14 cellular contexts compared by ENCODE assay signal in genomic region chr6:89799756-89800155, GRCh38.
"Had no signal": no experiment of that assay in that cellular context is flagged by ENCODE, and none has a peak within 500 bp of the region (broad histone marks: within the 10 kb centered on the region; RNA-seq: fewer than 3 reads in every experiment).

No MANE protein-coding gene starts in this region.

- H3K27me3 ChIP-seq: body of pancreas, foreskin keratinocyte, hepatocyte, tibial nerve had no signal

- H3K4me1 ChIP-seq: body of pancreas, foreskin keratinocyte, tibial nerve had no signal

- H3K9me3 ChIP-seq: body of pancreas, tibial nerve had no signal

- H3K9me3 Mint-ChIP-seq: activated CD4-positive, alpha-beta memory T cell treated with anti-CD3 and anti-CD28 coated beads, Interleukin-2, amount 10 ng/mL, durations not matched to agents 7 days and 5 days; activated naive CD8-positive, alpha-beta T cell treated with anti-CD3 and anti-CD28 coated beads, Interleukin-2, amount 10 ng/mL, durations not matched to agents 7 days and 5 days; immature natural killer cell; T-helper 2 cell treated with Interferon-gamma antibody and Interleukin-4, amounts not matched to agents 5 μg/mL and 100 μg/mL, for 36 hours had no signal

- ATAC-seq: activated CD4-positive, alpha-beta T cell treated with anti-CD3 and anti-CD28 coated beads for 36 hours; body of pancreas; foreskin keratinocyte; left ventricle myocardium superior had no signal

- H3K27me3 Mint-ChIP-seq: activated CD4-positive, alpha-beta memory T cell treated with anti-CD3 and anti-CD28 coated beads, Interleukin-2, amount 10 ng/mL, durations not matched to agents 7 days and 5 days; activated CD4-positive, alpha-beta T cell treated with anti-CD3 and anti-CD28 coated beads for 36 hours; activated naive CD8-positive, alpha-beta T cell treated with anti-CD3 and anti-CD28 coated beads, Interleukin-2, amount 10 ng/mL, durations not matched to agents 7 days and 5 days had no signal

- H3K27ac Mint-ChIP-seq: activated CD4-positive, alpha-beta memory T cell treated with anti-CD3 and anti-CD28 coated beads, Interleukin-2, amount 10 ng/mL, durations not matched to agents 7 days and 5 days; T-helper 2 cell treated with Interferon-gamma antibody and Interleukin-4, amounts not matched to agents 5 μg/mL and 100 μg/mL, for 36 hours had no signal

- H3K27ac ChIP-seq: body of pancreas, foreskin keratinocyte, hepatocyte, tibial nerve had no signal

- H3K4me3 ChIP-seq: body of pancreas, hepatocyte, tibial nerve had no signal

- DNase-seq: activated CD4-positive, alpha-beta memory T cell treated with anti-CD3 and anti-CD28 coated beads, Interleukin-2, amount 10 ng/mL, durations not matched to agents 7 days and 5 days; activated CD4-positive, alpha-beta T cell treated with anti-CD3 and anti-CD28 coated beads for 36 hours; activated gamma-delta T cell treated with Interleukin-2 at 50 U/mL for 16 hours; activated naive CD8-positive, alpha-beta T cell treated with anti-CD3 and anti-CD28 coated beads, Interleukin-2, amount 10 ng/mL, durations not matched to agents 7 days and 5 days; body of pancreas; foreskin keratinocyte; immature natural killer cell; left ventricle myocardium superior; occipital lobe; retina; stimulated activated naive CD4-positive, alpha-beta T cell treated with Interleukin-2 at 50 U/mL for 16 hours had no signal

- H3K4me3 Mint-ChIP-seq: activated CD4-positive, alpha-beta memory T cell treated with anti-CD3 and anti-CD28 coated beads, Interleukin-2, amount 10 ng/mL, durations not matched to agents 7 days and 5 days; activated CD4-positive, alpha-beta T cell treated with anti-CD3 and anti-CD28 coated beads for 36 hours; activated naive CD8-positive, alpha-beta T cell treated with anti-CD3 and anti-CD28 coated beads, Interleukin-2, amount 10 ng/mL, durations not matched to agents 7 days and 5 days; immature natural killer cell; T-helper 2 cell treated with Interferon-gamma antibody and Interleukin-4, amounts not matched to agents 5 μg/mL and 100 μg/mL, for 36 hours had no signal
